ENCODE assay signal across 1 cellular context in the genomic region with DNA sequence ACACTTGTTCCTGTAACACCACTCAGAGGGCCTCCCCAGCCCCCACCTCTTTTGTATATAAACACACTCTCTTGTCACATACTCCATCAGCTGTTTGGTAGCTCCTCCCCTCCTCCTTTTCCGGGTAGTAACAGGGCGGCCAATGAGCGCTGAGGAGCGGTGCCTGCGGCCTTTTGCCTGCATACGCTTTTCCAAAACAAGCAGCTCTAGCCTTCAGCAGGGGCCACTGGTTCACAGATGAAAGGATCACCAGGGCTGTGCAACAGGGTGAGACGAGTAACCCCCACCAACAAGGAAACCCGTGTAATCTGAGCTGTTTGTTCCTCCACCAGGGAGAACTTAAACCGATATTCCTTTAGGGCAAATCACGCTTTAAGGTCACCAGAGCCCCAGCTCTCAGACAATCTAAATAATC.
TF ChIP-seq lines count a peak whose summit lies in the region.

No MANE protein-coding gene starts in this region.

TF ChIP-seq in K562, 482 proteins besides CTCF, POLR2A, EP300 and RAD21 (continued from another document):
- peak; percentile 28 for TF ChIP-seq RBBP5 (IDR thresholded peaks at IDR 0.05; ENCODE audit: borderline replicate concordance, insufficient read depth, low read length, poor library complexity, severe bottlenecking)
- TF ChIP-seq POLR3A (IDR thresholded peaks at IDR 0.05; ENCODE audit: borderline replicate concordance, extremely low read depth, insufficient read depth, insufficient read length): no peak
- TF ChIP-seq SOX6 (IDR thresholded peaks at IDR 0.05): peak; percentile 36; the same call in 1 of the 2 replicates
